ENCODE assay signal across 19 cellular contexts in genomic region chr7:147413243-147413642, GRCh38.
DNase-seq lines count a peak whose midpoint lies in the region; ATAC-seq, FAIRE-seq and TF ChIP-seq lines count a peak whose summit lies in the region.
"Had no signal": no experiment of that assay in that cellular context is flagged by ENCODE, and none has a peak within 500 bp of the region (broad histone marks: within the 10 kb centered on the region; RNA-seq: fewer than 3 reads in every experiment).

No MANE protein-coding gene starts in this region.

- no peak for TF ChIP-seq POLR2A in A549 (IDR thresholded peaks at IDR 0.05; ENCODE audit: low read length)
- TF ChIP-seq POLR2A in tibial nerve (IDR thresholded peaks at IDR 0.05) = no peak

- DNase-seq in A549 (ENCODE audit: low read depth in 1 of 2, low spot score in 1 of 2) = no peak
- peak; percentile 5 for DNase-seq in HCEC 1CT
- no peak for DNase-seq in astrocyte (ENCODE audit: low read depth)
- DNase-seq in mesothelial cell of epicardium (ENCODE audit: low spot score in 2 of 2, unreplicated experiment in 2 of 2) = no peak
- DNase-seq in tibial nerve (ENCODE audit: low spot score in 2 of 2) = no peak
- no peak for DNase-seq in NCI-H82 treated with DMSO at 0.1 percent for 48 hours (lab: John Stamatoyannopoulos, UW; ENCODE audit: unreplicated experiment)
- DNase-seq in EL = no peak
- no peak for DNase-seq in GF-D8 (lab: John Stamatoyannopoulos, UW)
- DNase-seq: activated CD4-positive, alpha-beta T cell treated with anti-CD3 and anti-CD28 coated beads for 4 hours; CD4-positive, CD25-positive, alpha-beta regulatory T cell; cortex of kidney; DMS153; heart left ventricle; occipital lobe; substantia nigra had no signal

- H3K9me3 Mint-ChIP-seq in astrocyte (ENCODE audit: unreplicated experiment) = no peaks in the 10 kb centered on the region
- H3K9me3 Mint-ChIP-seq in mesothelial cell of epicardium = peaks cover 14% of the 10 kb centered on the region

- no peak for FAIRE-seq in A549 (lab: Jason Lieb, UNC)
- FAIRE-seq in astrocyte (lab: Jason Lieb, UNC) = no peak
- FAIRE-seq: endometrium had no signal

- peaks cover 24% of the 10 kb centered on the region for H3K4me1 Mint-ChIP-seq in astrocyte (ENCODE audit: low read depth, unreplicated experiment)
- peaks cover 16% of the 10 kb centered on the region for H3K4me1 Mint-ChIP-seq in mesothelial cell of epicardium
- H3K4me1 Mint-ChIP-seq: CD4-positive, CD25-positive, alpha-beta regulatory T cell; GM23338 had no signal

- peak overlapping the region; percentile 99 for H3K27ac Mint-ChIP-seq in astrocyte (ENCODE audit: unreplicated experiment)
- peak overlapping the region; percentile 80 for H3K27ac Mint-ChIP-seq in mesothelial cell of epicardium
- H3K27ac Mint-ChIP-seq: activated naive CD8-positive, alpha-beta T cell; CD4-positive, CD25-positive, alpha-beta regulatory T cell; GM23338 had no signal

- no peak for TF ChIP-seq RAD21 in A549 (conservative IDR thresholded peaks at IDR 0.05 in 1 of 2, IDR thresholded peaks at IDR 0.05 in 1 of 2)

- H3K27me3 ChIP-seq in astrocyte (ENCODE audit: insufficient read depth, low read length) (no peaks in the 10 kb centered on the region), tibial nerve (no peaks in the 10 kb centered on the region)
- H3K27me3 ChIP-seq: heart left ventricle had no signal

- H3K9me3 ChIP-seq in A549 = peaks cover 3% of the 10 kb centered on the region; the same call in 1 of the 3 replicates
- H3K9me3 ChIP-seq in astrocyte (ENCODE audit: insufficient read depth, low read depth, low read length) = no peaks in the 10 kb centered on the region
- H3K9me3 ChIP-seq in tibial nerve = no peaks in the 10 kb centered on the region

- no peaks in the 10 kb centered on the region for H3K79me2 ChIP-seq in astrocyte (ENCODE audit: insufficient read depth, low read length)

- H3K4me2 ChIP-seq in A549 (peak overlapping the region; percentile 52), astrocyte (ENCODE audit: low read length) (peak overlapping the region; percentile 35)
- H3K4me2 ChIP-seq: GM23338 had no signal

- H3K27ac ChIP-seq in A549 (peak overlapping the region; percentile 33 to 68; a peak in 3 of 6 replicates), astrocyte (ENCODE audit: low read depth, low read length) (peak overlapping the region; percentile 26), tibial nerve (no peak overlapping the region)

- H3K4me1 ChIP-seq in A549 (peaks cover 13% of the 10 kb centered on the region; the same call in 1 of the 3 replicates), astrocyte (ENCODE audit: insufficient read depth, low read length) (peaks cover 13% of the 10 kb centered on the region), tibial nerve (peaks cover 0 to 17% (median 0%) of the 10 kb centered on the region in 4 donors)
- H3K4me1 ChIP-seq: heart left ventricle had no signal

- CTCF ChIA-PET in A549 (lab: Yijun Ruan, JAX) = interaction anchor here (0.6 kb wide), 1 partner anchor 1242 kb away, joined by 3 read pairs; no protein-coding TSS in a partner anchor

- WGBS in A549 (ENCODE audit: missing lambda C conversion rate) = 15% methylated on average over 4 of the region's 4 CpGs
- 55% methylated on average over 4 of the region's 4 CpGs for WGBS in tibial nerve, 2 donors

- TF ChIP-seq CTCF in A549 (IDR thresholded peaks at IDR 0.05) = no peak
- no peak for TF ChIP-seq CTCF in astrocyte (IDR thresholded peaks at IDR 0.05; ENCODE audit: insufficient read depth, low read depth, low read length)
- no peak for TF ChIP-seq CTCF in mesothelial cell of epicardium (IDR thresholded peaks at IDR 0.05; ENCODE audit: unreplicated experiment)
- TF ChIP-seq CTCF in tibial nerve (IDR thresholded peaks at IDR 0.05) = no peak

- H3K9ac ChIP-seq in astrocyte (ENCODE audit: low read length) = no peak overlapping the region

- peak overlapping the region; percentile 22 for H2AFZ ChIP-seq in astrocyte (ENCODE audit: low read depth, low read length)
- H2AFZ ChIP-seq: GM23338 had no signal

- POLR2A ChIA-PET in A549 (lab: Yijun Ruan, JAX) = no interaction called here

- H3K4me3 ChIP-seq in A549 (no peak overlapping the region), astrocyte (ENCODE audit: insufficient read depth, low read depth, low read length) (no peak overlapping the region), tibial nerve (no peak overlapping the region)
- H3K4me3 ChIP-seq: GM23338, heart left ventricle had no signal

- no peak for ATAC-seq in A549
- ATAC-seq: GM23338 had no signal

- TF ChIP-seq EP300 in A549 (IDR thresholded peaks at IDR 0.05) (no peak), tibial nerve (IDR thresholded peaks at IDR 0.05) (no peak)

- no peaks in the 10 kb centered on the region for H3K36me3 Mint-ChIP-seq in astrocyte (ENCODE audit: low read depth, unreplicated experiment)
- no peaks in the 10 kb centered on the region for H3K36me3 Mint-ChIP-seq in mesothelial cell of epicardium
- H3K36me3 Mint-ChIP-seq: activated naive CD8-positive, alpha-beta T cell; brain; CD4-positive, CD25-positive, alpha-beta regulatory T cell had no signal

- no peaks in the 10 kb centered on the region for H3K27me3 Mint-ChIP-seq in astrocyte (ENCODE audit: low read depth, unreplicated experiment)
- no peaks in the 10 kb centered on the region for H3K27me3 Mint-ChIP-seq in mesothelial cell of epicardium (ENCODE audit: low read depth)
- H3K27me3 Mint-ChIP-seq: activated naive CD8-positive, alpha-beta T cell; CD4-positive, CD25-positive, alpha-beta regulatory T cell had no signal

- H3K36me3 ChIP-seq in astrocyte (ENCODE audit: insufficient read depth, low read length) (no peaks in the 10 kb centered on the region), tibial nerve (no peaks in the 10 kb centered on the region)
- H3K36me3 ChIP-seq: heart left ventricle had no signal

- H3K4me3 Mint-ChIP-seq in astrocyte (ENCODE audit: unreplicated experiment) = no peak overlapping the region
- no peak overlapping the region for H3K4me3 Mint-ChIP-seq in mesothelial cell of epicardium
- H3K4me3 Mint-ChIP-seq: activated naive CD8-positive, alpha-beta T cell; brain; CD4-positive, CD25-positive, alpha-beta regulatory T cell; GM23338 had no signal

- H4K20me1 ChIP-seq in astrocyte (ENCODE audit: insufficient read depth, low read length) = no peaks in the 10 kb centered on the region

TF ChIP-seq in A549, 52 proteins besides CTCF, POLR2A, EP300 and RAD21:
- TF ChIP-seq NR3C1 (IDR thresholded peaks at IDR 0.05) (no peak), ZSCAN20 (CRISPR knock-in tag; IDR thresholded peaks at IDR 0.05) (no peak), BHLHE40 (IDR thresholded peaks at IDR 0.05; ENCODE audit: low read depth, low read length) (no peak), GATA3 (IDR thresholded peaks at IDR 0.05; ENCODE audit: borderline replicate concordance) (no peak), HEYL (CRISPR knock-in tag; IDR thresholded peaks at IDR 0.05) (no peak), CHD2 (IDR thresholded peaks at IDR 0.05; ENCODE audit: low read length, partially characterized antibody) (no peak), JUNB (IDR thresholded peaks at IDR 0.05) (no peak), HES2 (IDR thresholded peaks at IDR 0.05) (no peak), EHMT2 (IDR thresholded peaks at IDR 0.05; ENCODE audit: low read depth) (no peak), ZC3H11A (IDR thresholded peaks at IDR 0.05) (no peak), RCOR1 (IDR thresholded peaks at IDR 0.05; ENCODE audit: low read depth, low read length) (no peak), JUN (IDR thresholded peaks at IDR 0.05) (no peak), HDAC2 (IDR thresholded peaks at IDR 0.05) (no peak), RNF2 (IDR thresholded peaks at IDR 0.05; ENCODE audit: borderline replicate concordance, low read depth) (no peak), HOXB5 (CRISPR knock-in tag; IDR thresholded peaks at IDR 0.05) (no peak)
- TF ChIP-seq, protein P1, sequence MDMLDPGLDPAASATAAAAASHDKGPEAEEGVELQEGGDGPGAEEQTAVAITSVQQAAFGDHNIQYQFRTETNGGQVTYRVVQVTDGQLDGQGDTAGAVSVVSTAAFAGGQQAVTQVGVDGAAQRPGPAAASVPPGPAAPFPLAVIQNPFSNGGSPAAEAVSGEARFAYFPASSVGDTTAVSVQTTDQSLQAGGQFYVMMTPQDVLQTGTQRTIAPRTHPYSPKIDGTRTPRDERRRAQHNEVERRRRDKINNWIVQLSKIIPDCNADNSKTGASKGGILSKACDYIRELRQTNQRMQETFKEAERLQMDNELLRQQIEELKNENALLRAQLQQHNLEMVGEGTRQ (IDR thresholded peaks at IDR 0.05) = no peak
TF ChIP-seq in A549: peak in this region for 0.

Comparison
In these comparisons a context has a peak if more than half of its experiments do, and no peak if none do; other contexts are left out.
1. H3K27ac ChIP-seq: peak in A549 (2 of 2) and astrocyte (single experiment); none in tibial nerve (0 of 4).